In the genomic region with DNA sequence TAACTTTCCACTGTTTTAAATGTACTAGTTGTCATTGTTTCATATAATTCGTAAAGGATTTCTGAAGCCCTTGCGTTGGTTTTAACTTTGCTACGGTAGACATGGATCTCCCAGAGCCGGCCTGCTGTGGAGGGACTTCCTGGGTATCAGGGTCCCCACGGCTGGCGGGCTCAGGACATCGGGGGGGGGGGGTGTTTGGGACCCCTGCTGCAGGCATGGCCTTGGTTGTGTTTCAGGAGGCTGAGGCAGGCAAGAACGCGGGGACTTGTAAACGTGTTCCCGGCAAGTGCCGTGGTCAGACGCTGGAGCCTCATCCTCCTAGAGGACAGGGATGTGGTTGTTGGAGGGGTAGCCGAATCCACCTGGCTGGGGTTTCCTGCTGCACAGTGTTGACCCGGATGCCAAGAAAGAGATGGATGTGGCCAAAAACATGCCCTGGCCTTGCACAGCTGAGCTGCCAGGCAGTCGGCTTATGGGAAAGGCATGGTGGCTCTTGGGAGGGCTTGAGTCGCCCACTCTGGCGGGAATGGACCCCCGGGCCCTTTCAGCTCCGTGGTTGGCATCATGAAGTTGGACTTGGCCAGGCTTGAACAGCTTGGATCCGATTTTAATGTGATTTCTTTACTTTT, we compare ENCODE assay signal across 1 cellular context.
TF ChIP-seq lines count a peak whose summit lies in the region.

No MANE protein-coding gene starts in this region.

TF ChIP-seq in HCT116, 20 proteins besides CTCF, POLR2A, EP300 and RAD21 (continued from another document):
- TF ChIP-seq, protein P1, sequence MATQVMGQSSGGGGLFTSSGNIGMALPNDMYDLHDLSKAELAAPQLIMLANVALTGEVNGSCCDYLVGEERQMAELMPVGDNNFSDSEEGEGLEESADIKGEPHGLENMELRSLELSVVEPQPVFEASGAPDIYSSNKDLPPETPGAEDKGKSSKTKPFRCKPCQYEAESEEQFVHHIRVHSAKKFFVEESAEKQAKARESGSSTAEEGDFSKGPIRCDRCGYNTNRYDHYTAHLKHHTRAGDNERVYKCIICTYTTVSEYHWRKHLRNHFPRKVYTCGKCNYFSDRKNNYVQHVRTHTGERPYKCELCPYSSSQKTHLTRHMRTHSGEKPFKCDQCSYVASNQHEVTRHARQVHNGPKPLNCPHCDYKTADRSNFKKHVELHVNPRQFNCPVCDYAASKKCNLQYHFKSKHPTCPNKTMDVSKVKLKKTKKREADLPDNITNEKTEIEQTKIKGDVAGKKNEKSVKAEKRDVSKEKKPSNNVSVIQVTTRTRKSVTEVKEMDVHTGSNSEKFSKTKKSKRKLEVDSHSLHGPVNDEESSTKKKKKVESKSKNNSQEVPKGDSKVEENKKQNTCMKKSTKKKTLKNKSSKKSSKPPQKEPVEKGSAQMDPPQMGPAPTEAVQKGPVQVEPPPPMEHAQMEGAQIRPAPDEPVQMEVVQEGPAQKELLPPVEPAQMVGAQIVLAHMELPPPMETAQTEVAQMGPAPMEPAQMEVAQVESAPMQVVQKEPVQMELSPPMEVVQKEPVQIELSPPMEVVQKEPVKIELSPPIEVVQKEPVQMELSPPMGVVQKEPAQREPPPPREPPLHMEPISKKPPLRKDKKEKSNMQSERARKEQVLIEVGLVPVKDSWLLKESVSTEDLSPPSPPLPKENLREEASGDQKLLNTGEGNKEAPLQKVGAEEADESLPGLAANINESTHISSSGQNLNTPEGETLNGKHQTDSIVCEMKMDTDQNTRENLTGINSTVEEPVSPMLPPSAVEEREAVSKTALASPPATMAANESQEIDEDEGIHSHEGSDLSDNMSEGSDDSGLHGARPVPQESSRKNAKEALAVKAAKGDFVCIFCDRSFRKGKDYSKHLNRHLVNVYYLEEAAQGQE (IDR thresholded peaks at IDR 0.05; ENCODE audit: low read depth): no peak
- TF ChIP-seq, protein P2, sequence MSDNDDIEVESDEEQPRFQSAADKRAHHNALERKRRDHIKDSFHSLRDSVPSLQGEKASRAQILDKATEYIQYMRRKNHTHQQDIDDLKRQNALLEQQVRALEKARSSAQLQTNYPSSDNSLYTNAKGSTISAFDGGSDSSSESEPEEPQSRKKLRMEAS (IDR thresholded peaks at IDR 0.05): no peak
TF ChIP-seq in HCT116: peak in this region for 1.
